ENCODE assay signal across 9 cellular contexts in the genomic region with DNA sequence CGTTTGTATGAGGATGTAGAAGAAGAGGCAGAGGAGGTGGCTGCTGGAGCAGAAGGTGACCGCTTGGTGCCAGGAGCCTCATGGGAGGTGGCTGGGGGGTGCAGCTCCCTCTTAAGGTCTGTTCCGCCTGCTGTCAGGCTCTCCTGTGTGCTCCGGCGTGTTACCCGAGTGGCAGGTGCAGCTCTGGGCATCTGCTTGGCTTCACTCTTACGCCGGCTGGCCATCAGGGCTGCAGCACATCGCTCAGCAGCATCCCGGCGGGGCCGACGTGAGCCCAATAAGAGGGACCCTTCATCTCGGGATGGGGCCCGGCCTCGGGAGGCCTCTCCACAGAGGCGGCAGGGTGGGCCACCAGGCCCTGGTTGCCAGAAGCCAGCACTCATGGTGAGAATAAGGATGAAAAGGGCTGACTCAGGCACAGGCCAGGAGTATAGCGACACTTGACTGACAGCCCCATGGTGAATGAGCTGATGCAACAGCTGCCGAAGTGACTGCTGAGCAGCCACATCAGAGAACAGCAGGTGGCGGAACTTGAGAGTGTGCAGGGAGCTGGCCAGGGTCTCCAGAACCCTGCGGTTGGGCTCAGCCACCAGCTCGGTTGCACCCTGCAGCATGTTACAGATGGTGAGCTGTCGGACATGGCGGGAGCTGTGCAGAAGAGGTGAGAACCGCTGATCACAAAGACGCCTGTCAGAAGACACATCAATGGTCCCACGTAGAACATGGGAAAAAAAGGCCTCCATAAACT. TPM values are rescaled to one million over a fixed set of nuclear protein-coding genes. Genes with fewer than 3 reads are reported as not detected.
DNase-seq lines count a peak whose midpoint lies in the region; ATAC-seq, FAIRE-seq and TF ChIP-seq lines count a peak whose summit lies in the region.
"Had no signal": no experiment of that assay in that cellular context is flagged by ENCODE, and none has a peak within 500 bp of the region (broad histone marks: within the 10 kb centered on the region; RNA-seq: fewer than 3 reads in every experiment).

No MANE protein-coding gene starts in this region.

- H3K4ac ChIP-seq in mesendoderm (ENCODE audit: low read depth, low read length), result no peak overlapping the region

- ATAC-seq in CD4-positive, alpha-beta T cell (ENCODE audit: poor library complexity), result peak; percentile 77
- ATAC-seq in HG02938 (IDR thresholded peaks at IDR 0.05; ENCODE audit: unreplicated experiment) (no peak), GM21423 (IDR thresholded peaks at IDR 0.05; ENCODE audit: unreplicated experiment) (no peak)

- H3K23ac ChIP-seq in mesendoderm (ENCODE audit: low read length), result no peak overlapping the region

- no peak overlapping the region for H3K4me3 ChIP-seq in mesendoderm (ENCODE audit: low read length)
- H3K4me3 ChIP-seq: coronary artery had no signal

- no peaks in the 10 kb centered on the region for H3K79me2 ChIP-seq in mesendoderm (ENCODE audit: control insufficient read depth, insufficient read depth, low read length)

- H3K4me2 ChIP-seq in mesendoderm (ENCODE audit: low read length), result no peak overlapping the region

- POLR2A ChIA-PET in CD4-positive, alpha-beta T cell (lab: Charles Lee), result interaction anchor here (0.7 to 1.6 kb wide), 4 partner anchors 17 to 55 kb away, joined by 3 to 5 read pairs (median 4); a partner anchor contains a TSS

- no peak overlapping the region for H3K9ac ChIP-seq in mesendoderm (ENCODE audit: low read length)

- no peak overlapping the region for H3K56ac ChIP-seq in mesendoderm (ENCODE audit: low read length)

- no peak overlapping the region for H3K27ac ChIP-seq in CD4-positive, alpha-beta T cell (ENCODE audit: low read depth, low read length)
- H3K27ac ChIP-seq in mesendoderm (ENCODE audit: low read depth, low read length), result no peak overlapping the region
- H3K27ac ChIP-seq: coronary artery had no signal

- no peak overlapping the region for H3K18ac ChIP-seq in mesendoderm (ENCODE audit: low read length)

- H3K27me3 ChIP-seq in CD4-positive, alpha-beta T cell (ENCODE audit: control insufficient read depth, insufficient read depth, low read length), result no peaks in the 10 kb centered on the region
- H3K27me3 ChIP-seq in mesendoderm (ENCODE audit: insufficient read depth, low read length, poor library complexity), result no peaks in the 10 kb centered on the region

- H3K4me3 Mint-ChIP-seq in CD4-positive, alpha-beta T cell, result no peak overlapping the region

- H2BK15ac ChIP-seq in mesendoderm (replicated peaks; ENCODE audit: low read depth), result no peak overlapping the region

- H4K8ac ChIP-seq in mesendoderm (ENCODE audit: low read depth, low read length), result no peak overlapping the region

- no peak overlapping the region for H3K27ac Mint-ChIP-seq in CD4-positive, alpha-beta T cell

- H2BK120ac ChIP-seq in mesendoderm (ENCODE audit: low read depth, low read length), result no peak overlapping the region

- peaks cover 5% of the 10 kb centered on the region for H3K36me3 ChIP-seq in mesendoderm (ENCODE audit: control insufficient read depth, insufficient read depth, low read length)

- no peak overlapping the region for H4K5ac ChIP-seq in mesendoderm (ENCODE audit: low read length)

- intact Hi-C loops in CD4-positive, alpha-beta T cell (cut with DNase I, micrococcal nuclease), result no loop called here

- no peaks in the 10 kb centered on the region for H3K4me1 ChIP-seq in mesendoderm (ENCODE audit: control insufficient read depth, low read depth, low read length)

- no peak for FAIRE-seq in HTR-8/SVneo (lab: Jason Lieb, UNC)

- H3K36me3 Mint-ChIP-seq in CD4-positive, alpha-beta T cell (ENCODE audit: low read depth), result peaks cover 72% of the 10 kb centered on the region

- peaks cover 14% of the 10 kb centered on the region for H3K4me1 Mint-ChIP-seq in CD4-positive, alpha-beta T cell (ENCODE audit: low read depth)

- peak in 1 of 10 experiments; percentile 11 for DNase-seq in CD4-positive, alpha-beta T cell
- DNase-seq in NCI-H1694 (lab: John Stamatoyannopoulos, UW) (peak; percentile 92), mesendoderm (peak; percentile 57), NOMO-1 treated with DMSO at 0.1 percent for 48 hours (lab: John Stamatoyannopoulos, UW; ENCODE audit: unreplicated experiment) (no peak), HTR-8/SVneo (ENCODE audit: insufficient read length, low spot score) (no peak)
- DNase-seq in activated CD8-positive, alpha-beta memory T cell treated with anti-CD3 and anti-CD28 coated beads for 24 hours, result peak; percentile 71

- no CpG with 5 or more reads among the region's 27 CpGs for WGBS in mesendoderm (ENCODE audit: extremely low coverage, insufficient coverage, low lambda C conversion rate)

- no peak overlapping the region for H2BK5ac ChIP-seq in mesendoderm (ENCODE audit: low read length)

- CTCF ChIA-PET in CD4-positive, alpha-beta T cell (lab: Charles Lee), result interaction anchor here (0.6 to 1.3 kb wide), 4 partner anchors 17 to 121 kb away, joined by 3 to 5 read pairs (median 4); no protein-coding TSS in a partner anchor

- no peaks in the 10 kb centered on the region for H3K79me1 ChIP-seq in mesendoderm (ENCODE audit: low read length)

- no peak for TF ChIP-seq CTCF in CD4-positive, alpha-beta T cell (IDR thresholded peaks at IDR 0.05)

- no peak overlapping the region for H2AK5ac ChIP-seq in mesendoderm (ENCODE audit: low read length)

- no peaks in the 10 kb centered on the region for H3K27me3 Mint-ChIP-seq in CD4-positive, alpha-beta T cell

- H3K9me3 Mint-ChIP-seq in CD4-positive, alpha-beta T cell, result no peaks in the 10 kb centered on the region

- H3K9me3 ChIP-seq in CD4-positive, alpha-beta T cell (ENCODE audit: control insufficient read depth, low read length), result no peaks in the 10 kb centered on the region

RNA-seq across cellular contexts. Expression of a gene that starts 17.5 kb away (rescaled TPM):
- total RNA-seq in CD4-positive, alpha-beta T cell, result 10 to 100 TPM; 23.0 to 24.3 TPM
- polyA plus RNA-seq in mesendoderm (2013, experiment 1 of 2), result 23.2 TPM
- 22.7 TPM for polyA plus RNA-seq in mesendoderm (2013, experiment 2 of 2)

RNA-seq across cellular contexts. Expression of a gene that starts 17.6 kb away (rescaled TPM):
- total RNA-seq in CD4-positive, alpha-beta T cell, result 100 to 1,000 TPM; 101 to 103 TPM
- 881 TPM for polyA plus RNA-seq in mesendoderm (2013, experiment 1 of 2)
- 871 TPM for polyA plus RNA-seq in mesendoderm (2013, experiment 2 of 2)

RNA-seq across cellular contexts. Expression of a gene that starts 38.3 kb away (rescaled TPM):
- 1 to 10 TPM in 1 of 2 experiments, under 1 TPM in 1; 0.33 to 1.0 TPM for total RNA-seq in CD4-positive, alpha-beta T cell
- polyA plus RNA-seq in mesendoderm (2013, experiment 1 of 2), result 16.5 TPM
- 17.6 TPM for polyA plus RNA-seq in mesendoderm (2013, experiment 2 of 2)

RNA-seq across cellular contexts. Expression of a gene that starts 54.7 kb away (rescaled TPM):
- 10 to 100 TPM; 34.9 to 36.7 TPM for total RNA-seq in CD4-positive, alpha-beta T cell
- 15.9 TPM for polyA plus RNA-seq in mesendoderm (2013, experiment 1 of 2)
- polyA plus RNA-seq in mesendoderm (2013, experiment 2 of 2), result 16.9 TPM

Comparison
In these comparisons a context has a peak if more than half of its experiments do, and no peak if none do; other contexts are left out.
1. DNase-seq: peak in NCI-H1694 (single experiment), activated CD8-positive, alpha-beta memory T cell treated with anti-CD3 and anti-CD28 coated beads for 24 hours (single experiment) and mesendoderm (single experiment); none in NOMO-1 treated with DMSO at 0.1 percent for 48 hours (single experiment) and HTR-8/SVneo (single experiment).